Comparison of ENCODE assay signal across 8 cellular contexts in the genomic region with DNA sequence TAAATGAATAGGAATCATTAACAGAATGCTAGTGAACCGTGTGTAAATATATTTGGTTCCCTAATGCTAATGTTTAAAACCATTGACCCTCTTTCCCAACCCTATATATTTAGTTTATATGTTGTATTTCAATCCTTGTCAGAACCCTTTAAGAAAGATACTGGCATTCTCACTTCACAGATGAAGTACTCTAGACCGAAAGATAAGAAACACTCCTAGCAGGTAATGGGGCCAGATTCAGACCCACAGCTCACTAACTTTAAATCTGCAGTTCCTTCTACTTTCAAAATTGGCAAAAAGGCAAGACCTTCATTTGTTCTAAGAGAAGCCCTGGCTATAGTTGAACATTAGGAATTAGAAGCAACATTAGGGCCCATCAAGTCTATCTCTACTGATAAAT. TPM values are rescaled to one million over a fixed set of nuclear protein-coding genes. Genes with fewer than 3 reads are reported as not detected.
"Had no signal": no experiment of that assay in that cellular context is flagged by ENCODE, and none has a peak within 500 bp of the region (broad histone marks: within the 10 kb centered on the region; RNA-seq: fewer than 3 reads in every experiment).

No MANE protein-coding gene starts in this region.

- H3K27ac ChIP-seq: HL-60 had no signal

- H3K4me3 ChIP-seq: K562 had no signal

- ATAC-seq: HepG2, K562 had no signal

- DNase-seq: IMR-90, KBM-7, KG1 had no signal

RNA-seq across cellular contexts. Expression of gene TM4SF4, which starts 42.3 kb away (rescaled TPM):
- total RNA-seq: HT1080 had no signal
- polyA plus RNA-seq: IgD-negative memory B cell, K562 had no signal

RNA-seq across cellular contexts. Expression of gene TM4SF1, which starts 54.7 kb away (rescaled TPM):
- polyA plus RNA-seq: IgD-negative memory B cell had no signal
